Comparison of ENCODE assay signal across 1 cellular context in the genomic region with DNA sequence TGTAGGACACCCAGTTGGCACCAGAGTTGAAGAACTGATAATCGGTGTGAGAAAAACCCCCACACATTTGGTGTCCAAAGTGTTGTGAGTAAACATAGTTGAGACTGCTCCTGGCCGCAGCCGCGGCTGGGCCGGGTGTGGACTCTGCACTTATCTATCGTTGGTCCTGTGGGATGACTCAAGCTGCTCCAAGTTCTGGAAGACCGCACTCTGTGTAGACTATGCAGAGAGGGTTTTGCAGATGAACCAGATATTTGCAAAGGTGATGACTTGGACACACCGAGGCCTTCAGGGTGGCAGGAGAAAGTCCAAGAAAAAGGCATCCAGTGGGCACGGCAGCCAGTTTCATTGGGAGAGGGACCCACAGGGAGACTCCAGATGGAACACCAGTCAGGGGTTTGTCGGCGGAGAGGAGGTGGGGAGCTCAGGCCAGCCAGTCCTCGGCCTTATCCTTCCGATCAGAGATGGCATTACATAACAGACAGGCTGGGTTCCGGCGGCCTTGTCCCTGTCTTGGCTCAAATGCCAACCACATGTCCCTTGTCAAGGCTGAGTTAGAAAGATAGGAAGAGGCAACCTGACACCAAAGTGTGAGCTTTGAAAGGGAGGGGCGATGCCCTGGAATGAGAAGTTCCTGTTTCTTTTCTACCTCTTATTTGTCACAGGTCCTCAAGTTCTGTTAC.
TF ChIP-seq lines count a peak whose summit lies in the region.

No MANE protein-coding gene starts in this region.

TF ChIP-seq in K562, 482 proteins besides CTCF, POLR2A, EP300 and RAD21 (continued from another document and continues in another):
- TF ChIP-seq CTCFL (IDR thresholded peaks at IDR 0.05; ENCODE audit: borderline replicate concordance, insufficient read depth, low read depth, low read length, poor library complexity, severe bottlenecking) (no peak), ZNF121 (CRISPR knock-in tag; conservative IDR thresholded peaks at IDR 0.05) (no peak), ETV5 (CRISPR knock-in tag; IDR thresholded peaks at IDR 0.05; ENCODE audit: low read depth) (no peak), ZC3H8 (IDR thresholded peaks at IDR 0.05) (no peak), YY1 (IDR thresholded peaks at IDR 0.05; ENCODE audit: borderline replicate concordance in 1 of 3, control insufficient read depth in 1 of 3, extremely low read depth in 1 of 3, insufficient read depth in 3 of 3, insufficient read length in 1 of 3, insufficient replicate concordance in 2 of 3, low read depth in 1 of 3, low read length in 2 of 3) (no peak), DPF2 (IDR thresholded peaks at IDR 0.05) (peak; percentile 68; the same call in 1 of the 2 replicates), NFE2L1 (tag; IDR thresholded peaks at IDR 0.05; ENCODE audit: borderline replicate concordance, low read depth) (no peak), ZNF699 (CRISPR knock-in tag; IDR thresholded peaks at IDR 0.05; ENCODE audit: insufficient replicate concordance) (no peak), MTA2 (IDR thresholded peaks at IDR 0.05; ENCODE audit: low read depth) (no peak), MTA3 (IDR thresholded peaks at IDR 0.05; ENCODE audit: borderline replicate concordance) (0 out of 2 replicates have a peak, but pooled peaks have one; percentile 50), ATF6 (CRISPR knock-in tag; IDR thresholded peaks at IDR 0.05) (no peak), TRIM24 (IDR thresholded peaks at IDR 0.05) (no peak), ZC3H4 (CRISPR knock-in tag; IDR thresholded peaks at IDR 0.05; ENCODE audit: borderline replicate concordance) (no peak), FOXM1 (IDR thresholded peaks at IDR 0.05; ENCODE audit: low read depth) (no peak), FOXM1 (CRISPR knock-in tag; IDR thresholded peaks at IDR 0.05; ENCODE audit: low read depth) (no peak), GTF2E2 (tag; IDR thresholded peaks at IDR 0.05) (no peak), CREM (IDR thresholded peaks at IDR 0.05; ENCODE audit: low read depth) (peak; percentile 46; the same call in 1 of the 2 replicates), HSF4 (CRISPR knock-in tag; IDR thresholded peaks at IDR 0.05; ENCODE audit: borderline replicate concordance) (no peak), POLR3A (IDR thresholded peaks at IDR 0.05; ENCODE audit: borderline replicate concordance, extremely low read depth, insufficient read depth, insufficient read length) (no peak), VEZF1 (CRISPR knock-in tag; IDR thresholded peaks at IDR 0.05) (no peak; the same call in 1 of the 2 replicates), ATF2 (CRISPR knock-in tag; IDR thresholded peaks at IDR 0.05) (no peak), NFATC3 (IDR thresholded peaks at IDR 0.05) (no peak), NFIX (CRISPR knock-in tag; IDR thresholded peaks at IDR 0.05; ENCODE audit: low read depth) (no peak), NEUROD1 (IDR thresholded peaks at IDR 0.05; ENCODE audit: borderline replicate concordance, low read depth, low read length, partially characterized antibody) (no peak), NUFIP1 (IDR thresholded peaks at IDR 0.05; ENCODE audit: partially characterized antibody) (no peak), ZFP30 (CRISPR knock-in tag; IDR thresholded peaks at IDR 0.05; ENCODE audit: borderline replicate concordance) (no peak), E2F5 (CRISPR knock-in tag; IDR thresholded peaks at IDR 0.05) (no peak), RBM39 (optimal IDR thresholded peaks at IDR 0.05; ENCODE audit: low read depth, low read length) (no peak), GABPA (tag; conservative IDR thresholded peaks at IDR 0.05; ENCODE audit: low read depth) (0 out of 2 replicates have a peak, but pooled peaks have one; percentile 19), NR2C1 (IDR thresholded peaks at IDR 0.05) (no peak), NR2C1 (tag; IDR thresholded peaks at IDR 0.05) (no peak), SMAD1 (IDR thresholded peaks at IDR 0.05; ENCODE audit: low read depth, low read length, partially characterized antibody) (no peak), NFIC (IDR thresholded peaks at IDR 0.05) (no peak), SAFB (IDR thresholded peaks at IDR 0.05; ENCODE audit: borderline replicate concordance, low read depth, low read length) (no peak), XRCC3 (IDR thresholded peaks at IDR 0.05) (no peak), FOXA1 (IDR thresholded peaks at IDR 0.05; ENCODE audit: borderline replicate concordance) (no peak), GABPB1 (CRISPR knock-in tag; IDR thresholded peaks at IDR 0.05) (0 out of 2 replicates have a peak, but pooled peaks have one; percentile 28), BHLHE40 (IDR thresholded peaks at IDR 0.05; ENCODE audit: low read length) (peak; percentile 56), NR4A1 (CRISPR knock-in tag; IDR thresholded peaks at IDR 0.05) (no peak), NR4A1 (tag; IDR thresholded peaks at IDR 0.05) (no peak)
- TF ChIP-seq, protein P1, sequence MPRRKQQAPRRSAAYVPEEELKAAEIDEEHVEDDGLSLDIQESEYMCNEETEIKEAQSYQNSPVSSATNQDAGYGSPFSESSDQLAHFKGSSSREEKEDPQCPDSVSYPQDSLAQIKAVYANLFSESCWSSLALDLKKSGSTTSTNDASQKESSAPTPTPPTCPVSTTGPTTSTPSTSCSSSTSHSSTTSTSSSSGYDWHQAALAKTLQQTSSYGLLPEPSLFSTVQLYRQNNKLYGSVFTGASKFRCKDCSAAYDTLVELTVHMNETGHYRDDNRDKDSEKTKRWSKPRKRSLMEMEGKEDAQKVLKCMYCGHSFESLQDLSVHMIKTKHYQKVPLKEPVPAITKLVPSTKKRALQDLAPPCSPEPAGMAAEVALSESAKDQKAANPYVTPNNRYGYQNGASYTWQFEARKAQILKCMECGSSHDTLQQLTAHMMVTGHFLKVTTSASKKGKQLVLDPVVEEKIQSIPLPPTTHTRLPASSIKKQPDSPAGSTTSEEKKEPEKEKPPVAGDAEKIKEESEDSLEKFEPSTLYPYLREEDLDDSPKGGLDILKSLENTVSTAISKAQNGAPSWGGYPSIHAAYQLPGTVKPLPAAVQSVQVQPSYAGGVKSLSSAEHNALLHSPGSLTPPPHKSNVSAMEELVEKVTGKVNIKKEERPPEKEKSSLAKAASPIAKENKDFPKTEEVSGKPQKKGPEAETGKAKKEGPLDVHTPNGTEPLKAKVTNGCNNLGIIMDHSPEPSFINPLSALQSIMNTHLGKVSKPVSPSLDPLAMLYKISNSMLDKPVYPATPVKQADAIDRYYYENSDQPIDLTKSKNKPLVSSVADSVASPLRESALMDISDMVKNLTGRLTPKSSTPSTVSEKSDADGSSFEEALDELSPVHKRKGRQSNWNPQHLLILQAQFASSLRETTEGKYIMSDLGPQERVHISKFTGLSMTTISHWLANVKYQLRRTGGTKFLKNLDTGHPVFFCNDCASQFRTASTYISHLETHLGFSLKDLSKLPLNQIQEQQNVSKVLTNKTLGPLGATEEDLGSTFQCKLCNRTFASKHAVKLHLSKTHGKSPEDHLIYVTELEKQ (CRISPR knock-in tag; IDR thresholded peaks at IDR 0.05), result no peak
- TF ChIP-seq, protein P2, sequence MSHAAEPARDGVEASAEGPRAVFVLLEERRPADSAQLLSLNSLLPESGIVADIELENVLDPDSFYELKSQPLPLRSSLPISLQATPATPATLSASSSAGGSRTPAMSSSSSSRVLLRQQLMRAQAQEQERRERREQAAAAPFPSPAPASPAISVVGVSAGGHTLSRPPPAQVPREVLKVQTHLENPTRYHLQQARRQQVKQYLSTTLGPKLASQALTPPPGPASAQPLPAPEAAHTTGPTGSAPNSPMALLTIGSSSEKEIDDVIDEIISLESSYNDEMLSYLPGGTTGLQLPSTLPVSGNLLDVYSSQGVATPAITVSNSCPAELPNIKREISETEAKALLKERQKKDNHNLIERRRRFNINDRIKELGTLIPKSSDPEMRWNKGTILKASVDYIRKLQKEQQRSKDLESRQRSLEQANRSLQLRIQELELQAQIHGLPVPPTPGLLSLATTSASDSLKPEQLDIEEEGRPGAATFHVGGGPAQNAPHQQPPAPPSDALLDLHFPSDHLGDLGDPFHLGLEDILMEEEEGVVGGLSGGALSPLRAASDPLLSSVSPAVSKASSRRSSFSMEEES (CRISPR knock-in tag; IDR thresholded peaks at IDR 0.05), result no peak
- TF ChIP-seq, protein P3, sequence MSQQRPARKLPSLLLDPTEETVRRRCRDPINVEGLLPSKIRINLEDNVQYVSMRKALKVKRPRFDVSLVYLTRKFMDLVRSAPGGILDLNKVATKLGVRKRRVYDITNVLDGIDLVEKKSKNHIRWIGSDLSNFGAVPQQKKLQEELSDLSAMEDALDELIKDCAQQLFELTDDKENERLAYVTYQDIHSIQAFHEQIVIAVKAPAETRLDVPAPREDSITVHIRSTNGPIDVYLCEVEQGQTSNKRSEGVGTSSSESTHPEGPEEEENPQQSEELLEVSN (IDR thresholded peaks at IDR 0.05; ENCODE audit: borderline replicate concordance in 1 of 2, extremely low read depth in 1 of 2, insufficient read depth in 1 of 2, insufficient read length in 1 of 2, low read depth in 1 of 2, low read length in 1 of 2, poor library complexity in 1 of 2, severe bottlenecking in 1 of 2), result no peak
- TF ChIP-seq, protein P4, sequence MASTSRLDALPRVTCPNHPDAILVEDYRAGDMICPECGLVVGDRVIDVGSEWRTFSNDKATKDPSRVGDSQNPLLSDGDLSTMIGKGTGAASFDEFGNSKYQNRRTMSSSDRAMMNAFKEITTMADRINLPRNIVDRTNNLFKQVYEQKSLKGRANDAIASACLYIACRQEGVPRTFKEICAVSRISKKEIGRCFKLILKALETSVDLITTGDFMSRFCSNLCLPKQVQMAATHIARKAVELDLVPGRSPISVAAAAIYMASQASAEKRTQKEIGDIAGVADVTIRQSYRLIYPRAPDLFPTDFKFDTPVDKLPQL (IDR thresholded peaks at IDR 0.05; ENCODE audit: extremely low read depth, insufficient read length), result no peak
- TF ChIP-seq, protein P5, sequence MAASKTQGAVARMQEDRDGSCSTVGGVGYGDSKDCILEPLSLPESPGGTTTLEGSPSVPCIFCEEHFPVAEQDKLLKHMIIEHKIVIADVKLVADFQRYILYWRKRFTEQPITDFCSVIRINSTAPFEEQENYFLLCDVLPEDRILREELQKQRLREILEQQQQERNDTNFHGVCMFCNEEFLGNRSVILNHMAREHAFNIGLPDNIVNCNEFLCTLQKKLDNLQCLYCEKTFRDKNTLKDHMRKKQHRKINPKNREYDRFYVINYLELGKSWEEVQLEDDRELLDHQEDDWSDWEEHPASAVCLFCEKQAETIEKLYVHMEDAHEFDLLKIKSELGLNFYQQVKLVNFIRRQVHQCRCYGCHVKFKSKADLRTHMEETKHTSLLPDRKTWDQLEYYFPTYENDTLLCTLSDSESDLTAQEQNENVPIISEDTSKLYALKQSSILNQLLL (CRISPR knock-in tag; IDR thresholded peaks at IDR 0.05; ENCODE audit: borderline replicate concordance), result no peak
